Comparison of ENCODE assay signal across 8 cellular contexts in the genomic region with DNA sequence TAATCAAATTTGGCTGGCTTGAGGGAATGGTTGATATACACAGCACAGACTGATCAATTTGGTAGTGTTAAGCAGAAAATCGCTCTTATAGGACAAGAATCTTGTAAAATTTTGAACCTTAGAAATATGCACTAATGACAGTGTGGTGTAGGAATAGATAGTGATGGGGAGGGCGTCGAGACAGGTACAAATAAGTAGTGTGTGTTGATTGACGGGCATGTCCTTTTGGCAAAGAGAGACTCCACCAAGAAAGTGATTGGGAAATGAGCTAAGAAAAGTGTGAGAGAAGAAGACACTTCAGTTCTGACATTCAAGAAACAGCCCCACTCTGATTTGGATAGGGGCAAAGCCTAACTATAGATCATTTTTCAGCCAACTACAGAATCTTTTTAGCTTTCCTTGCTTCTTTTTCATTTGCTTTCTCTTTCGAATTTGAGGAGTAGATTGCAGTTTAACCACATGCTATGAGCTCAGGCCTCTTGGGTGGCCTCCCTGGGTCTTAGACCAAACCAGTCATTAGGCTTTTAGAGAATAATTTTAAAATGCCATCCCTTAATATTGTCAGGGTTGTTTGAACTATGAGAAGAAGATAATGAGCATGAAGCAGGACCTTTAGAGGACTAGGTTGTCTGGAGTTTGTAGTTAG.
DNase-seq lines count a peak whose midpoint lies in the region; ATAC-seq and FAIRE-seq lines count a peak whose summit lies in the region.

No MANE protein-coding gene starts in this region.

- no peak for FAIRE-seq in RCC 7860 (lab: Jason Lieb, UNC)

- peak overlapping the region; percentile 20; the same call in 1 of the 2 replicates for H3K9ac ChIP-seq in iPS-20b (ENCODE audit: low read depth, low read length)

- H3K4me1 Mint-ChIP-seq in CD8-positive, alpha-beta memory T cell = peaks cover 22 to 42% (median 29%) of the 10 kb centered on the region in 3 donors

- peak overlapping the region in 5 of 7 donors; percentile 5 to 58 (median 29) for H3K4me3 Mint-ChIP-seq in CD8-positive, alpha-beta memory T cell

- H3K9me3 Mint-ChIP-seq in CD8-positive, alpha-beta memory T cell = no peaks in the 10 kb centered on the region

- H3K36me3 ChIP-seq in CD8-positive, alpha-beta memory T cell (ENCODE audit: insufficient read depth, low read length) = no peaks in the 10 kb centered on the region
- H3K36me3 ChIP-seq in iPS-20b (ENCODE audit: insufficient read depth, low read depth, low read length) = 0 out of 2 replicates have a peak, but pooled peaks cover 3% of the 10 kb centered on the region

- peak; percentile 54 for ATAC-seq in GM21576 (IDR thresholded peaks at IDR 0.05; ENCODE audit: unreplicated experiment)

- no peak for DNase-seq in CD8-positive, alpha-beta memory T cell
- DNase-seq in RCC 7860 (ENCODE audit: low spot score) (peak; percentile 7), NCI-H510A treated with DMSO at 0.1 percent for 48 hours (lab: John Stamatoyannopoulos, UW) (no peak), NCI-H1436 treated with DMSO at 0.1 percent for 48 hours (lab: John Stamatoyannopoulos, UW) (no peak), NCI-H446 treated with DMSO at 0.1 percent for 48 hours (lab: John Stamatoyannopoulos, UW) (no peak), cortex of kidney (lab: John Stamatoyannopoulos, UW) (no peak)

- H3K9me3 ChIP-seq in CD8-positive, alpha-beta memory T cell (ENCODE audit: low read length) = no peaks in the 10 kb centered on the region
- H3K9me3 ChIP-seq in iPS-20b (ENCODE audit: insufficient read depth, low read depth, low read length) = no peaks in the 10 kb centered on the region

- peak overlapping the region in 4 of 8 donors; percentile 2 to 72 (median 56) for H3K27ac Mint-ChIP-seq in CD8-positive, alpha-beta memory T cell

- H3K27me3 Mint-ChIP-seq in CD8-positive, alpha-beta memory T cell = no peaks in the 10 kb centered on the region

- POLR2A ChIA-PET in CD8-positive, alpha-beta memory T cell (lab: Charles Lee) = no interaction called here

- no peak overlapping the region for H3K4me3 ChIP-seq in CD8-positive, alpha-beta memory T cell (ENCODE audit: low read length)
- H3K4me3 ChIP-seq in iPS-20b (ENCODE audit: low read length) = no peak overlapping the region

- H3K27me3 ChIP-seq in CD8-positive, alpha-beta memory T cell (ENCODE audit: insufficient read depth, low read length, poor library complexity, severe bottlenecking) = no peaks in the 10 kb centered on the region
- H3K27me3 ChIP-seq in iPS-20b (ENCODE audit: insufficient read depth, low read length) = no peaks in the 10 kb centered on the region

- peaks cover 46% of the 10 kb centered on the region for H3K4me1 ChIP-seq in CD8-positive, alpha-beta memory T cell (ENCODE audit: insufficient read depth, low read length)
- H3K4me1 ChIP-seq in iPS-20b (ENCODE audit: insufficient read depth, low read length) = no peaks in the 10 kb centered on the region; the same call in 1 of the 2 replicates

- peaks cover 0 to 4% (median 0%) of the 10 kb centered on the region in 3 donors for H3K36me3 Mint-ChIP-seq in CD8-positive, alpha-beta memory T cell

- CTCF ChIA-PET in CD8-positive, alpha-beta memory T cell (lab: Charles Lee) = no interaction called here

- no peak overlapping the region for H3K27ac ChIP-seq in CD8-positive, alpha-beta memory T cell (ENCODE audit: low read depth, low read length)
- no peak overlapping the region for H3K27ac ChIP-seq in iPS-20b (ENCODE audit: low read length)
